ENCODE assay signal across 8 cellular contexts in the genomic region with DNA sequence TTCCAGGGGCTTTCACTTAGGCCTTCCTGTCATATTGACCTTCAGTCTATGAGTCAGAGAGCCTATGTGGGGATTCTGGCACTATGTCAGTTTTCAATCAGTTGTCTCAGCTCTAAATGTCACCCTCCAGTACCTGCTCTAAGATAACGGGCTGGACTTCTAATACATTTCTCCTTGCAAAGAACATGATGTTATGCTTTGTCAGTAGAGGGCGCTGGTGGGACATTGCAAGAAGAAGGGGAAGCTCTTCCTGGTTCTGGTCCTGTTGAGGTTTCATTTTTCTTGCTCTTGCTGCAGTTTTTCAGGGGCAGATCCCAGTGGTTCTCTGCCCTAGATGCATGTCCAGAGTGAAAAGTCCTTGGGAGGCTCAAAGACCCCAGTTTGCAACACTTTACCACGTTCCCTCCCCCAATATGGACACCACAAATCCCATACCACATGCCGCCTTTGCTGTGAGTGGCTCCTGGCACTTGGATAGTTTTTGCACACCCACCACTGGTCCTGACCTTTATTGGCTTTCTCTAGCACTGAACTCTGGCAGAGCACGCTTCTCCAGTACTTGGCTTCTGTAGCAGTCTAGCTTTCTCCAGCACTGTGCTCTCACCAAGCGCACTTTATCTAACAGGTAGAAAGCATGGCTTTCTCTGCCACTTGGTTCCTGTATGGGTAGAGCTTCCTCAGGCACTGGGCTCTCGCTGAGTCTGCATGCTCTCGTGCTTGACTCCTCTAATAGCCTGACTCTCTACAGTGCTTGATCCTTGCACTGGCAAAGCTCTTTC. TPM values are rescaled to one million over a fixed set of nuclear protein-coding genes. Genes with fewer than 3 reads are reported as not detected.
A peak's percentile ranks its signal among the peaks of the same experiment; 100 is the strongest.
DNase-seq lines count a peak whose midpoint lies in the region; ATAC-seq and TF ChIP-seq lines count a peak whose summit lies in the region.

No MANE protein-coding gene starts in this region.

- CTCF ChIA-PET in GM10248 (lab: Yijun Ruan, JAX): interaction anchor here (0.6 to 5.0 kb wide), 53 partner anchors 7 to 312 kb away, joined by 3 to 73 read pairs (median 5); partner anchors contain the start of gene BCL7C

- peak overlapping the region; percentile 52; the same call in 1 of the 2 replicates for H3K9ac ChIP-seq in OCI-LY1 (ENCODE audit: low read length)

- TF ChIP-seq POLR2A in erythroblast (IDR thresholded peaks at IDR 0.05; ENCODE audit: low read length): no peak

- H3K27ac ChIP-seq in OCI-LY1 (ENCODE audit: low read depth, low read length, poor library complexity, severe bottlenecking): no peak overlapping the region

- H3K36me3 ChIP-seq in OCI-LY1 (ENCODE audit: insufficient read depth, low read length): no peaks in the 10 kb centered on the region

- H3K9me2 ChIP-seq in OCI-LY1 (ENCODE audit: low read depth, low read length): no peaks in the 10 kb centered on the region

- peak; percentile 85 for TF ChIP-seq CTCF in GM10248 (IDR thresholded peaks at IDR 0.05; ENCODE audit: control extremely low read depth, extremely low read depth, low read depth, missing control alignments)
- peak; percentile 95 for TF ChIP-seq CTCF in OCI-LY1 (IDR thresholded peaks at IDR 0.05; ENCODE audit: low read length)

- H3K4me2 ChIP-seq in OCI-LY1 (ENCODE audit: low read length): peak overlapping the region; percentile 64

- POLR2A ChIA-PET in GM10248 (lab: Yijun Ruan, JAX): interaction anchor here (0.5 to 0.9 kb wide), 3 partner anchors 30 to 142 kb away, joined by 3 to 4 read pairs (median 4); no protein-coding TSS in a partner anchor

- H3K9me3 ChIP-seq in OCI-LY1 (ENCODE audit: low read length): peaks cover 3% of the 10 kb centered on the region; the same call in 1 of the 2 replicates

- peak; percentile 90 for DNase-seq in GM10248 (ENCODE audit: extremely low spot score)
- peak; percentile 69 for DNase-seq in HuH-7.5 (ENCODE audit: low spot score)
- DNase-seq in activated CD8-positive, alpha-beta memory T cell treated with anti-CD3 and anti-CD28 coated beads, Interleukin-2, amount 50 U/mL, for 48 hours: peak; percentile 79
- DNase-seq in erythroblast (lab: John Stamatoyannopoulos, UW): peak; percentile 92 to 94
- peak; percentile 83 for DNase-seq in myocyte (ENCODE audit: low read depth)
- DNase-seq in stimulated activated CD8-positive, alpha-beta memory T cell treated with anti-CD3 and anti-CD28 coated beads, Interleukin-7, amount 100 ng/mL, for 24 hours (ENCODE audit: low read depth): peak; percentile 32

- H3K4me3 ChIP-seq in OCI-LY1 (ENCODE audit: low read depth, low read length, poor library complexity, severe bottlenecking): peak overlapping the region; percentile 41

- 0 out of 2 replicates have a peak, but pooled peaks cover 4% of the 10 kb centered on the region for H3K27me3 ChIP-seq in OCI-LY1 (ENCODE audit: insufficient read depth, low read length)

- H4K20me1 ChIP-seq in OCI-LY1 (ENCODE audit: insufficient read depth, low read length): no peaks in the 10 kb centered on the region

- no peaks in the 10 kb centered on the region for H3F3A ChIP-seq in OCI-LY1 (ENCODE audit: insufficient read depth, low read length)

- ATAC-seq in GM21717 (IDR thresholded peaks at IDR 0.05; ENCODE audit: unreplicated experiment): no peak

- H3K79me2 ChIP-seq in OCI-LY1 (ENCODE audit: insufficient read depth, low read length): no peaks in the 10 kb centered on the region

- peaks cover 7% of the 10 kb centered on the region for H3K4me1 ChIP-seq in OCI-LY1 (ENCODE audit: insufficient read depth, low read length, severe bottlenecking)

- peak overlapping the region; percentile 96 for H2AFZ ChIP-seq in OCI-LY1 (ENCODE audit: low read length)

RNA-seq across cellular contexts. Expression of gene BCL7C, which starts 49.0 kb away (rescaled TPM):
- total RNA-seq in myocyte: 25.4 and 35.4 TPM in 2 replicates
- polyA plus RNA-seq in myocyte (2012): 31.3 TPM

RNA-seq across cellular contexts. Expression of gene CTF1, which starts 51.6 kb away (rescaled TPM):
- total RNA-seq in myocyte: 4.2 and 5.6 TPM in 2 replicates
- 10.2 TPM for polyA plus RNA-seq in myocyte (2012)

RNA-seq across cellular contexts. Expression of gene ZNF629, which starts 57.9 kb away (rescaled TPM):
- 24.3 and 28.7 TPM in 2 replicates for total RNA-seq in myocyte
- 15.4 TPM for polyA plus RNA-seq in myocyte (2012)

Comparison
In these comparisons a context has a peak if more than half of its experiments do, and no peak if none do; other contexts are left out.
1. DNase-seq: peak in every context shown above with its lines; median percentile 93 in erythroblast; 90 in GM10248; 83 in myocyte; 79 in activated CD8-positive, alpha-beta memory T cell treated with anti-CD3 and anti-CD28 coated beads, Interleukin-2, amount 50 U/mL, for 48 hours; 69 in HuH-7.5; 32 in stimulated activated CD8-positive, alpha-beta memory T cell treated with anti-CD3 and anti-CD28 coated beads, Interleukin-7, amount 100 ng/mL, for 24 hours.